ENCODE assay signal across 8 cellular contexts in the genomic region with DNA sequence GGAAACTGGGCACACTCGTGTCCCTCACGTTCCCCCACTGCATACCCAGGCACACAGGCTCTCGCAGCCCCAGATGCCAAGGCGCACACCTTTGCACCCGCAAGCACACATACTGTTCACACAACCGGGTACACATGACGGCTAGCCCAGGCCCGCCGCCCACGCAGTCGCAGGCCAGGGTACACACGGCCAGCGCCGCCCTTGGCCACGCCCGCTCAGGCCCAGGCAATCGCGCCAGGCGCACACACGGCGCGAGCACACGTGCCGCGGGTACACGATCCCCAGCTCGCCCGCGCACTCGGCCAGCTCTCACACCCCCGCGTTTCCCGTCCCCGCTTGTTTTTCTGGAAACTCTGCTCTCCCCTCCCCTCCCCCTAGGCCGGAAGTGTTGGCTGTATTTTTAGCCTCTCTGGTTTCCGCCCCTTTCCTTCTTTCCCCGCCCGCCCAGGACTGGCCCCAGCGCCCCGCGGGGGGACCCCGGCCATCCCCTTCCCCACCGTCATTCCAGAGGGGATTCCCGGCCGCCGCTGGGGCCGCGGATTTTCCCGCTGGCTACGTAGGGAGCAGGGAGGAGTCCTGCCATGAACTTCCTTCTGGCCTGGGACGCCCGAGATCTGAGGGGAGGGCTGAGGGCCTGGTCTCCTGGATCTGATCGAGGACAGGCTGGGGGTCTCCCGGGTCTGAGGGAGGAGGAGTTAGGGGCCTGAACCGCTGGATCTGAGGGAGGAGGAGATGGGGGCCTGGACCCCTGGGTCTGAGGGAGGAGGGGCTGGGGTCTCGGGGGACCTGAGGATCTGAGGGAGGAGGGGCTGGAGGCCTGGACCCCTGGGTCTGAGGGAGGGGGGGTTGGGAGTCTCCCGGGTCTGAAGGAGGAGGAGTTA. TPM values are rescaled to one million over a fixed set of nuclear protein-coding genes. Genes with fewer than 3 reads are reported as not detected.
A peak's percentile ranks its signal among the peaks of the same experiment; 100 is the strongest.
DNase-seq lines count a peak whose midpoint lies in the region; ATAC-seq, FAIRE-seq and TF ChIP-seq lines count a peak whose summit lies in the region.

No MANE protein-coding gene starts in this region.

- H3K27ac ChIP-seq in SU-DHL-6 (ENCODE audit: low read depth, low read length) (peak overlapping the region; percentile 57), cardiac muscle cell (peak overlapping the region; percentile 91), pancreas (peak overlapping the region; percentile 89 to 95 (median 92)), thymus (ENCODE audit: low read depth) (peak overlapping the region; percentile 94)

- DNase-seq in Ammon's horn (ENCODE audit: low spot score), result peak; percentile 80
- DNase-seq in GM19239 (ENCODE audit: insufficient read length, low spot score), result no peak
- DNase-seq in LNCaP clone FGC (ENCODE audit: low read depth), result peak; percentile 63
- DNase-seq in activated naive CD8-positive, alpha-beta T cell treated with anti-CD3 and anti-CD28 coated beads, Interleukin-2, amount 50 U/mL, for 24 hours, result peak; percentile 87
- DNase-seq in cardiac muscle cell (ENCODE audit: low read depth in 1 of 2, low spot score in 1 of 2), result peak; percentile 86 to 97
- peak; percentile 86 to 92 (median 90) for DNase-seq in pancreas

- H3K27me3 ChIP-seq in SU-DHL-6 (ENCODE audit: low read length) (no peaks in the 10 kb centered on the region), cardiac muscle cell (no peaks in the 10 kb centered on the region), pancreas (no peaks in the 10 kb centered on the region), thymus (ENCODE audit: control insufficient read depth, insufficient read depth) (no peaks in the 10 kb centered on the region)

- peak overlapping the region; percentile 45 for H3K4me2 ChIP-seq in SU-DHL-6 (ENCODE audit: low read depth, low read length, poor library complexity, severe bottlenecking)

- H3K4me3 Mint-ChIP-seq in activated naive CD8-positive, alpha-beta T cell treated with anti-CD3 and anti-CD28 coated beads, Interleukin-2, amount 50 U/mL, for 24 hours, result peak overlapping the region; percentile 70

- no peaks in the 10 kb centered on the region for H4K20me1 ChIP-seq in SU-DHL-6 (ENCODE audit: low read depth, low read length)

- H3K9me3 Mint-ChIP-seq in activated naive CD8-positive, alpha-beta T cell treated with anti-CD3 and anti-CD28 coated beads, Interleukin-2, amount 50 U/mL, for 24 hours, result no peaks in the 10 kb centered on the region

- ATAC-seq in activated naive CD8-positive, alpha-beta T cell treated with anti-CD3 and anti-CD28 coated beads, Interleukin-2, amount 50 U/mL, for 24 hours, result peak; percentile 0
- ATAC-seq in pancreas, result peak; percentile 51 to 59 (median 52)

- H3K27ac Mint-ChIP-seq in activated naive CD8-positive, alpha-beta T cell treated with anti-CD3 and anti-CD28 coated beads, Interleukin-2, amount 50 U/mL, for 24 hours, result peak overlapping the region; percentile 96

- intact Hi-C loops in pancreas (cut with DNase I), result no loop called here

- no peaks in the 10 kb centered on the region for H3K9me3 ChIP-seq in SU-DHL-6 (ENCODE audit: insufficient read depth, low read length)
- H3K9me3 ChIP-seq in cardiac muscle cell (ENCODE audit: low read depth), result no peaks in the 10 kb centered on the region
- H3K9me3 ChIP-seq in pancreas, result no peaks in the 10 kb centered on the region
- H3K9me3 ChIP-seq in thymus (ENCODE audit: control insufficient read depth), result no peaks in the 10 kb centered on the region

- no peaks in the 10 kb centered on the region for H3K36me3 ChIP-seq in SU-DHL-6 (ENCODE audit: low read length)
- no peaks in the 10 kb centered on the region for H3K36me3 ChIP-seq in cardiac muscle cell
- H3K36me3 ChIP-seq in pancreas, result no peaks in the 10 kb centered on the region
- peaks cover 10% of the 10 kb centered on the region for H3K36me3 ChIP-seq in thymus (ENCODE audit: control insufficient read depth, insufficient read depth)

- TF ChIP-seq CTCF in LNCaP clone FGC (IDR thresholded peaks at IDR 0.05; ENCODE audit: control insufficient read depth, extremely low read depth, insufficient read depth) (no peak), SU-DHL-6 (IDR thresholded peaks at IDR 0.05; ENCODE audit: insufficient read depth, low read length, poor library complexity, severe bottlenecking) (no peak), cardiac muscle cell (IDR thresholded peaks at IDR 0.05; ENCODE audit: low read depth, low read length) (no peak), pancreas (IDR thresholded peaks at IDR 0.05) (no peak)

- WGBS in pancreas, 2 donors, result 0 to 1% methylated on average over 51 to 57 of the region's 57 CpGs
- WGBS in thymus, result 3% methylated on average over 57 of the region's 57 CpGs

- peak overlapping the region; percentile 75 for H2AFZ ChIP-seq in SU-DHL-6 (ENCODE audit: low read depth, low read length, severe bottlenecking)

- H3K27me3 Mint-ChIP-seq in activated naive CD8-positive, alpha-beta T cell treated with anti-CD3 and anti-CD28 coated beads, Interleukin-2, amount 50 U/mL, for 24 hours, result no peaks in the 10 kb centered on the region

- peak; percentile 74 for FAIRE-seq in GM19239 (lab: Jason Lieb, UNC)
- FAIRE-seq in pancreas (lab: Jason Lieb, UNC), result no peak

- H3K79me2 ChIP-seq in SU-DHL-6 (ENCODE audit: insufficient read depth, low read length), result peaks cover 5% of the 10 kb centered on the region

- H3K36me3 Mint-ChIP-seq in activated naive CD8-positive, alpha-beta T cell treated with anti-CD3 and anti-CD28 coated beads, Interleukin-2, amount 50 U/mL, for 24 hours (ENCODE audit: low read depth), result peaks cover 9% of the 10 kb centered on the region

- peak overlapping the region; percentile 54 for H3K4me3 ChIP-seq in LNCaP clone FGC (ENCODE audit: low read depth, low read length)
- peak overlapping the region; percentile 27 for H3K4me3 ChIP-seq in SU-DHL-6 (ENCODE audit: insufficient read depth, low read length, poor library complexity, severe bottlenecking)
- peak overlapping the region; percentile 29 for H3K4me3 ChIP-seq in cardiac muscle cell
- peak overlapping the region in 3 of 4 donors; percentile 23 to 44 (median 40) for H3K4me3 ChIP-seq in pancreas
- peak overlapping the region; percentile 58 for H3K4me3 ChIP-seq in thymus (ENCODE audit: low read length)

- peaks cover 19% of the 10 kb centered on the region for H3K4me1 ChIP-seq in cardiac muscle cell (ENCODE audit: low read depth)
- peaks cover 6 to 23% (median 7%) of the 10 kb centered on the region in 3 donors for H3K4me1 ChIP-seq in pancreas
- H3K4me1 ChIP-seq in thymus (ENCODE audit: control insufficient read depth, insufficient read depth, low read length), result peaks cover 52% of the 10 kb centered on the region

- peaks cover 81% of the 10 kb centered on the region for H3K4me1 Mint-ChIP-seq in activated naive CD8-positive, alpha-beta T cell treated with anti-CD3 and anti-CD28 coated beads, Interleukin-2, amount 50 U/mL, for 24 hours

- peaks cover 35% of the 10 kb centered on the region for H3F3A ChIP-seq in SU-DHL-6 (ENCODE audit: insufficient read depth)

- peak overlapping the region; percentile 45 for H3K9ac ChIP-seq in SU-DHL-6 (ENCODE audit: low read length)

- no peaks in the 10 kb centered on the region for H3K9me2 ChIP-seq in SU-DHL-6 (replicated peaks; ENCODE audit: insufficient read depth, low read length)

RNA-seq across cellular contexts. Expression of a gene that starts 4.0 kb away (rescaled TPM):
- 13.6 and 14.6 TPM in 2 replicates for total RNA-seq in cardiac muscle cell
- polyA plus RNA-seq in cardiac muscle cell, result 51.2 and 53.4 TPM in 2 replicates
- total RNA-seq in pancreas, result 10 to 100 TPM; 20.2 to 45.6 (median 31.9) TPM
- polyA plus RNA-seq in pancreas, result 100 to 1,000 TPM; 104 to 151 TPM
- 250 TPM for polyA plus RNA-seq in thymus

RNA-seq across cellular contexts. Expression of a gene that starts 9.8 kb away (rescaled TPM):
- total RNA-seq in cardiac muscle cell (40.7 and 45.4 TPM in 2 replicates), pancreas (10 to 100 TPM in 1 of 6 donors, 1 to 10 TPM in 5; 3.1 to 15.0 (median 7.8) TPM)
- polyA plus RNA-seq in cardiac muscle cell (30.5 and 40.0 TPM in 2 replicates), pancreas (10 to 100 TPM in 1 of 2 donors, 1 to 10 TPM in 1; 6.8 to 12.8 TPM), thymus (30.8 TPM)

RNA-seq across cellular contexts. Expression of a gene that starts 11.5 kb away (rescaled TPM):
- total RNA-seq in cardiac muscle cell, result 43.8 and 70.6 TPM in 2 replicates
- polyA plus RNA-seq in cardiac muscle cell, result 59.6 and 67.3 TPM in 2 replicates
- total RNA-seq in pancreas, result 10 to 100 TPM; 15.2 to 23.9 (median 17.5) TPM
- 10 to 100 TPM; 13.2 to 21.0 TPM for polyA plus RNA-seq in pancreas
- polyA plus RNA-seq in thymus, result 27.8 TPM

RNA-seq across cellular contexts. Expression of a gene that starts 11.8 kb away (rescaled TPM):
- 61.9 and 62.2 TPM in 2 replicates for total RNA-seq in cardiac muscle cell
- polyA plus RNA-seq in cardiac muscle cell, result 64.4 and 78.3 TPM in 2 replicates
- 10 to 100 TPM; 11.3 to 17.7 (median 14.6) TPM for total RNA-seq in pancreas
- polyA plus RNA-seq in pancreas, result 10 to 100 TPM; 28.1 to 41.1 TPM
- polyA plus RNA-seq in thymus, result 40.1 TPM

RNA-seq across cellular contexts. Expression of a gene that starts 33.1 kb away (rescaled TPM):
- total RNA-seq in cardiac muscle cell, result 369 and 374 TPM in 2 replicates
- 508 and 542 TPM in 2 replicates for polyA plus RNA-seq in cardiac muscle cell
- 1,000 to 10,000 TPM in 5 of 6 donors, 100 to 1,000 TPM in 1; 920 to 1,759 (median 1,167) TPM for total RNA-seq in pancreas
- 1,000 to 10,000 TPM; 1,276 to 1,384 TPM for polyA plus RNA-seq in pancreas
- polyA plus RNA-seq in thymus, result 3,143 TPM
